Comparison of ENCODE assay signal across 1 cellular context in genomic region chr14:60163741-60164140, GRCh38.
TF ChIP-seq lines count a peak whose summit lies in the region.

No MANE protein-coding gene starts in this region.

TF ChIP-seq in GM23338, 12 proteins besides CTCF, POLR2A, EP300 and RAD21 (continued from another document):
- no peak for TF ChIP-seq REST (IDR thresholded peaks at IDR 0.05; ENCODE audit: unreplicated experiment)
